In the genomic region with DNA sequence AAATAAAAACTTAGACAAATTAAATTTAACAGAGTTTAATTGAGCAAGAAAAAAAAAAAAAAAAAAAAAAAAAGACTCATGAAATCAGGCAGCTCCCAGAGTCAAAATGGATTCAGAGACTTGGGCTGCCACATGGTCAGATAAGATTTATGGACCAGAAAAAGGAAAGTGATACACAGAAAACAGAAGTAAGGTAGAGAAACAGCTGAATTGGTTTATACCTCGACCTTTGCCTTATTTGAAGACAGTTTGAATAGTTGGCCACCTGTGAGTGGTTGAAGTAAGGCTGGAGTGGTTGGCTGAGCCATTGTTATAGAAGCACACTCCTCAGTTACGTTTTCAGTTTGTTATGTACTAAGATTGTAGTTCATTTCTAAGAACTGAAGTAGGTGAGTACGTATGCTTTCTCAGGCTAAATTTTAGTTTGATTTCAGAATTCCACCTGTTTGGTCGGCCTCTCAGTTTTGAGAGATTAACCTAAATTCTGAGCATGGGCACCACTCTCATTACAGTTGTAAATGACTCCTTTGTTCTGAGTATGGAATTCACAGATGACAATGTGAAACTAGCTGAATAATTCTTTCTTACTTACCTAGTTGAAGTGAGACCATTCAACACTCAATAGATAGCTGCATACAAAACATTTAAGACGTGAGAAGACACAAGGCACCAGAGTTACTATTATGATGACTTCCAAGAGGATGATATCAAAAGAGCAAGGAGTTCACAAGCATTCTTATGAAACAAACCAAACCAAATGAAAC, we compare ENCODE assay signal across 10 cellular contexts.
A peak's percentile ranks its signal among the peaks of the same experiment; 100 is the strongest.
DNase-seq lines count a peak whose midpoint lies in the region; ATAC-seq, FAIRE-seq and TF ChIP-seq lines count a peak whose summit lies in the region.
"Had no signal": no experiment of that assay in that cellular context is flagged by ENCODE, and none has a peak within 500 bp of the region (broad histone marks: within the 10 kb centered on the region; RNA-seq: fewer than 3 reads in every experiment).

No MANE protein-coding gene starts in this region.

- no peaks in the 10 kb centered on the region for H3K27me3 ChIP-seq in hepatocyte

- peaks cover 24% of the 10 kb centered on the region for H3K79me2 ChIP-seq in hepatocyte

- H3K27ac ChIP-seq in hepatocyte, result peak overlapping the region; percentile 52

- H3K4me2 ChIP-seq in hepatocyte, result no peak overlapping the region

- H2AFZ ChIP-seq in hepatocyte, result no peak overlapping the region

- DNase-seq in GM12891 (ENCODE audit: insufficient read length, low spot score) (peak; percentile 22), hepatocyte (ENCODE audit: low spot score) (no peak), NCI-H446 (lab: John Stamatoyannopoulos, UW) (no peak), NK-92 (lab: John Stamatoyannopoulos, UW; ENCODE audit: unreplicated experiment) (no peak)
- DNase-seq: CD4-positive, alpha-beta memory T cell; stimulated activated naive CD8-positive, alpha-beta T cell treated with anti-CD3 and anti-CD28 coated beads, Interleukin-15, amount 100 ng/mL, for 72 hours had no signal

- H3K9me3 ChIP-seq in hepatocyte (ENCODE audit: low read depth), result no peaks in the 10 kb centered on the region

- no peak overlapping the region for H3K4me3 ChIP-seq in hepatocyte

- H3K9me2 ChIP-seq in hepatocyte (replicated peaks; ENCODE audit: insufficient read depth), result no peaks in the 10 kb centered on the region

- peak; percentile 45; the same call in 1 of the 2 replicates for TF ChIP-seq POLR2A in GM12891 (IDR thresholded peaks at IDR 0.05; ENCODE audit: low read depth, low read length)

- FAIRE-seq in GM12891 (lab: Jason Lieb, UNC), result peak; percentile 58

- peaks cover 17% of the 10 kb centered on the region for H3K4me1 ChIP-seq in hepatocyte (ENCODE audit: insufficient read depth)

- H4K20me1 ChIP-seq in hepatocyte (ENCODE audit: insufficient read depth, poor library complexity, severe bottlenecking), result no peaks in the 10 kb centered on the region

- 87% methylated on average over 5 of the region's 5 CpGs for WGBS in hepatocyte (ENCODE audit: low lambda C conversion rate, missing lambda C conversion rate)

- TF ChIP-seq CTCF in hepatocyte (IDR thresholded peaks at IDR 0.05; ENCODE audit: poor library complexity), result no peak

- H3K36me3 ChIP-seq in hepatocyte (replicated peaks; ENCODE audit: insufficient read depth, low read depth), result no peaks in the 10 kb centered on the region

- ATAC-seq in GM19468 (IDR thresholded peaks at IDR 0.05; ENCODE audit: extremely low read depth, unreplicated experiment) (peak; percentile 88), HG03135 (IDR thresholded peaks at IDR 0.05; ENCODE audit: unreplicated experiment) (peak; percentile 95), GM21360 (IDR thresholded peaks at IDR 0.05; ENCODE audit: unreplicated experiment) (no peak), HG03378 (IDR thresholded peaks at IDR 0.05; ENCODE audit: unreplicated experiment) (no peak)
- ATAC-seq: stimulated activated naive CD8-positive, alpha-beta T cell treated with anti-CD3 and anti-CD28 coated beads, Interleukin-15, amount 100 ng/mL, for 72 hours had no signal

TF ChIP-seq in GM12891, 5 proteins besides CTCF, POLR2A, EP300 and RAD21:
- TF ChIP-seq PAX5 (IDR thresholded peaks at IDR 0.05; ENCODE audit: insufficient read depth, low read length, severe bottlenecking), result no peak
- no peak for TF ChIP-seq SPI1 (IDR thresholded peaks at IDR 0.05; ENCODE audit: low read depth, low read length)
- 0 out of 2 replicates have a peak, but pooled peaks have one; percentile 33 for TF ChIP-seq POU2F2 (IDR thresholded peaks at IDR 0.05; ENCODE audit: low read depth, low read length)
TF ChIP-seq in GM12891: peak in this region for 1.

Comparison
In these comparisons a context has a peak if more than half of its experiments do, and no peak if none do; other contexts are left out.
1. ATAC-seq: peak in GM19468 (single experiment) and HG03135 (single experiment); none in GM21360 (single experiment) and HG03378 (single experiment).